19 cellular contexts compared by ENCODE assay signal in the genomic region with DNA sequence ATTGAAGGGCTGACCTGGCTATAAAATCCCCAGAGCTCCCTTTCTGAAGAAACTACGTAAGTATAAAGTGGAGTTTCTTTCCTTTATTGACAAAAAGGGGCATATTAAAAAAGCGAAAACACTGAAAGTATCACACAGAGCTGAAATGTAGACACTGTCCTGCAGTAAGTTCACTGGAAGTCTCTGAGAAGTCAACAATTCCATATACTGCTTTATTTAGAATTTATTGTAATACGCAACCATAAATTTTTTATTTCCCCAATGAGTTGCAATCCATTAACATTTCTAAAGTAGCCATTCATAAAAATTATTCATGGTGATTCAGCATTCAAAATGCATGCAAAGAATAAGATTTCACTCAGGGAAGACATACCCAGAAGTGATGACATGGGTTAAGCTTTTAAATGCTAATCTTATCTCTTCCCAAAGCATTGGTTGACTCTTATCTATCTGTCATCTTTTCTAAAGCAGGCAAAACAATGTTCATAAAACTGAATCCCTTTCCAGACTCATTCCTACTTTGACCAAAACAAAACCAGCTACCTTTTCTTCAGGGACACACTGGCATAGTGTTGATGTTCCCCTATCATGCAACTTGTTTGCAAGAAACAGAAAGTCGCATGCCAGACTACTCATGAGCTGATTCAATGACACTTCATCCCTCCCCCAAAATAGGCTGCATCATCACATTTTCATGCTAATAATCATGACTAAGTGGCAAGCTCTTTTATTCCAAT. TPM values are rescaled to one million over a fixed set of nuclear protein-coding genes. Genes with fewer than 3 reads are reported as not detected.
DNase-seq lines count a peak whose midpoint lies in the region; ATAC-seq and TF ChIP-seq lines count a peak whose summit lies in the region.
"Had no signal": no experiment of that assay in that cellular context is flagged by ENCODE, and none has a peak within 500 bp of the region (broad histone marks: within the 10 kb centered on the region; RNA-seq: fewer than 3 reads in every experiment).

No MANE protein-coding gene starts in this region.

- TSS peak; percentile 61 for BruUV-seq in mammary epithelial cell (replicated peaks; lab: Mats Ljungman, UMichigan)

- no peaks in the 10 kb centered on the region for H4K20me1 ChIP-seq in mammary epithelial cell (ENCODE audit: insufficient read depth, low read length)

- peaks cover 40% of the 10 kb centered on the region; the same call in 1 of the 2 replicates for H3K36me3 Mint-ChIP-seq in HFFc6 (ENCODE audit: low read depth)
- H3K36me3 Mint-ChIP-seq: natural killer cell had no signal

- H3K9me3 Mint-ChIP-seq in HFFc6, result no peaks in the 10 kb centered on the region
- H3K9me3 Mint-ChIP-seq: dendritic cell treated with granulocyte-macrophage colony-stimulating factor and Interleukin-4, amounts not matched to agents 40 ng/mL and 50 ng/mL, for 4 days had no signal

- H3K9me3 ChIP-seq in mammary epithelial cell (replicated peaks; ENCODE audit: insufficient read depth, low read length), result no peaks in the 10 kb centered on the region
- H3K9me3 ChIP-seq: uterus had no signal

- H3K27me3 ChIP-seq in mammary epithelial cell (ENCODE audit: insufficient read depth, low read length), result no peaks in the 10 kb centered on the region
- H3K27me3 ChIP-seq in foreskin keratinocyte, result no peaks in the 10 kb centered on the region
- H3K27me3 ChIP-seq: uterus had no signal

- peaks cover 84% of the 10 kb centered on the region for H3K4me1 Mint-ChIP-seq in HFFc6 (ENCODE audit: low read depth)
- H3K4me1 Mint-ChIP-seq: natural killer cell had no signal

- TF ChIP-seq CTCF in HFFc6 (IDR thresholded peaks at IDR 0.05) (no peak), mammary epithelial cell (conservative IDR thresholded peaks at IDR 0.05 in 1 of 2, IDR thresholded peaks at IDR 0.05 in 1 of 2; ENCODE audit: extremely low read depth in 1 of 2, insufficient read depth in 1 of 2, low read depth in 1 of 2, low read length in 2 of 2) (no peak), foreskin keratinocyte (conservative IDR thresholded peaks at IDR 0.05) (no peak)

- 91% methylated on average over 4 of the region's 4 CpGs for WGBS in mammary epithelial cell (ENCODE audit: low coverage, missing lambda C conversion rate)

- peak overlapping the region; percentile 71 for H3K4me3 Mint-ChIP-seq in HFFc6
- H3K4me3 Mint-ChIP-seq: dendritic cell treated with granulocyte-macrophage colony-stimulating factor and Interleukin-4, amounts not matched to agents 40 ng/mL and 50 ng/mL, for 4 days; natural killer cell had no signal

- H2AFZ ChIP-seq in mammary epithelial cell (ENCODE audit: low read depth, low read length), result no peak overlapping the region
- H2AFZ ChIP-seq: parathyroid adenoma had no signal

- no peak overlapping the region for H3K4me2 ChIP-seq in mammary epithelial cell (ENCODE audit: insufficient read depth, low read depth, low read length)

- H3K79me2 ChIP-seq in mammary epithelial cell (ENCODE audit: insufficient read depth, low read length), result peaks cover 95% of the 10 kb centered on the region
- H3K79me2 ChIP-seq: parathyroid adenoma had no signal

- no peak overlapping the region for H3K4me3 ChIP-seq in mammary epithelial cell (replicated peaks in 1 of 3; ENCODE audit: insufficient read depth in 1 of 3, low read depth in 2 of 3, low read length in 3 of 3)
- H3K4me3 ChIP-seq: skin epidermis, uterus had no signal

- H3K27ac ChIP-seq in mammary epithelial cell (ENCODE audit: insufficient read depth, low read depth, low read length) (peak overlapping the region; percentile 53), foreskin keratinocyte (peak overlapping the region; percentile 15)
- H3K27ac ChIP-seq: parathyroid adenoma, skin epidermis, uterus had no signal

- H3K27ac Mint-ChIP-seq in HFFc6, result peak overlapping the region; percentile 90
- H3K27ac Mint-ChIP-seq: dendritic cell treated with granulocyte-macrophage colony-stimulating factor and Interleukin-4, amounts not matched to agents 40 ng/mL and 50 ng/mL, for 4 days; natural killer cell had no signal

- dilution Hi-C loops in mammary epithelial cell (cut with HindIII; ENCODE audit: low sequenced_read_pairs), result no loop called here

- in situ Hi-C loops in mammary epithelial cell (cut with MboI; ENCODE audit: low sequenced_read_pairs in 2 of 2), result no loop called here

- CTCF ChIA-PET in mammary epithelial cell (lab: Charles Lee; ENCODE audit: low non-redundant PET), result interaction anchor here (0.6 kb wide), 2 partner anchors 370 to 902 kb away, joined by 3 read pairs; no protein-coding TSS in a partner anchor

- no peak overlapping the region for H3K9ac ChIP-seq in mammary epithelial cell (ENCODE audit: insufficient read depth, low read length)
- H3K9ac ChIP-seq: parathyroid adenoma had no signal

- ATAC-seq in foreskin keratinocyte, result peak; percentile 74
- no peak for ATAC-seq in GM19397 (IDR thresholded peaks at IDR 0.05; ENCODE audit: unreplicated experiment)
- ATAC-seq: natural killer cell had no signal

- H3K36me3 ChIP-seq in mammary epithelial cell (ENCODE audit: insufficient read depth, low read length), result no peaks in the 10 kb centered on the region
- H3K36me3 ChIP-seq: uterus had no signal

- H3K27me3 Mint-ChIP-seq in HFFc6 (ENCODE audit: insufficient read depth), result no peaks in the 10 kb centered on the region
- H3K27me3 Mint-ChIP-seq: dendritic cell treated with granulocyte-macrophage colony-stimulating factor and Interleukin-4, amounts not matched to agents 40 ng/mL and 50 ng/mL, for 4 days had no signal

- peaks cover 55% of the 10 kb centered on the region for H3K4me1 ChIP-seq in mammary epithelial cell (ENCODE audit: insufficient read depth, low read length)
- H3K4me1 ChIP-seq in foreskin keratinocyte, result peaks cover 26% of the 10 kb centered on the region
- H3K4me1 ChIP-seq: parathyroid adenoma had no signal

- intact Hi-C loops in mammary epithelial cell (cut with micrococcal nuclease), result loop anchor here (5.0 kb wide), 1 partner anchor 266 kb away; no protein-coding TSS in a partner anchor

- DNase-seq in AG20443 (ENCODE audit: low spot score), result peak; percentile 45
- DNase-seq in HFFc6, result peak; percentile 81
- DNase-seq in mammary epithelial cell, result peak; percentile 49
- peak; percentile 64 to 85 for DNase-seq in foreskin keratinocyte
- no peak for DNase-seq in DMS114 treated with DMSO at 0.1 percent for 48 hours (lab: John Stamatoyannopoulos, UW; ENCODE audit: unreplicated experiment)
- DNase-seq in inferior parietal cortex (ENCODE audit: extremely low spot score), result no peak
- DNase-seq in NCI-H146 treated with DMSO at 0.1 percent for 48 hours (lab: John Stamatoyannopoulos, UW; ENCODE audit: unreplicated experiment), result no peak
- DNase-seq: activated CD4-positive, alpha-beta T cell treated with anti-CD3 and anti-CD28 coated beads, Interleukin-2, amount 50 U/mL, for 48 hours; activated naive CD4-positive, alpha-beta T cell; aorta; islet precursor cell; natural killer cell; NCI-H1694; stimulated activated CD4-positive, alpha-beta T cell treated with anti-CD3 and anti-CD28 coated beads, Interleukin-2, amount 100 ng/mL, for 48 hours; uterus had no signal

RNA-seq across cellular contexts. Expression of gene KITLG, which starts 17.3 kb away (rescaled TPM):
- total RNA-seq in HFFc6 (2021; fragmentation: NEBNext Ultra II Directional; extraction: Animal tissue kit (Norgen Biotek cat#: 25700)), result 10 to 100 TPM; 44.4 to 91.2 (median 74.2) TPM
- 10 to 100 TPM; 26.2 to 45.3 TPM for total RNA-seq in mammary epithelial cell
- polyA plus RNA-seq in mammary epithelial cell, result 15.0 TPM
- 30.2 TPM for polyA minus RNA-seq in mammary epithelial cell
- 9.0 and 16.7 TPM in 2 replicates for total RNA-seq in foreskin keratinocyte
- 1.8 and 4.3 TPM in 2 replicates for polyA plus RNA-seq in foreskin keratinocyte
- total RNA-seq: natural killer cell had no signal

Comparison
In these comparisons a context has a peak if more than half of its experiments do, and no peak if none do; other contexts are left out.
1. DNase-seq: peak in AG20443 (single experiment), HFFc6 (single experiment), mammary epithelial cell (single experiment) and foreskin keratinocyte (2 of 2); none in DMS114 treated with DMSO at 0.1 percent for 48 hours (single experiment), inferior parietal cortex (single experiment) and NCI-H146 treated with DMSO at 0.1 percent for 48 hours (single experiment).